9 cellular contexts compared by ENCODE assay signal in the genomic region with DNA sequence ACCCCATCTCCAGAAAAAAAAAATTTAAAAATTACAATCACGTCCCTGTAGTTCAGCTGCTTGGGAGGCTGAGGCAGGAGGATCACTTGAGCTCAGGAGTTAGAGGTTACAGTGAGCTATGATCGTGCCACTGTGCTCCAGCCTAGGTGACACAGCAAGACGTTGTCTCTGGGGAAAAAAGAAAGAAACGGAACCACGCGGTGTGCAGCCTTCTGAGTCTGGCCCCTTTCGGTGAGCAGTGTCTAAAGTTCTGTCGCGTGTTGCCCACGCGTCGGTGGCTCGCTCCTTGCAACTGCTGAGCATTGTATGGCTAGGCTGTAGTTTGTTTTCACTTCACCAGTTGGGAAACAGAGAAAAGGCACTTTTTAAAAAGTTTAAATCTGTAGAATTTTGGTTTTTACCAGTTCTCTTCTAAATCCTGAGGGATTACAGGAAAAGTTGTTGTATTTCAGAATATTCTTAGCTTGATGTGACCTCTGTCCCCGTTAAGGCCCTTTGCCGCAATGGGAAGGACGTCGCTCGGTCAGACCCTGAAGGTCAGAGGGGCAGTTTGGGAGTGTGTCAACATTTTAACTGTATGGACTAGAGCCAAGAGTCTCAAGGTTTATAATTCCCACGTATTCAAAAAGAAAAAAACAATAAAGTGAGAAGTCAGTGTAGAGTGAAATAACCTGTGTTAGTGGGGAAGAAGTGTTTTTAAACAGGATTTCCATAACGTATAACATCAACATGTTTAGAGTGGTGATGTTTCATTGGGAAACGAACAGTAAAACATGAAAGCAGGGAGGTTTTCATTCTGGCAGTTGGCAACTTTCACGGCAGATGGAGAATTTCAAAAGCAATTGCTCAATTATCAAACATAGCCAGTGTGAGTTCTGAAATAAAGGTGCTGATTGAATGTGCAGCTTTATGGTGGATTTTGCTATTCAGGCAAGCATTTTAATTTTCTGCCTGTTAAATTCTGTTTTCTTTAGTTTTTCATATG. TPM values are rescaled to one million over a fixed set of nuclear protein-coding genes. Genes with fewer than 3 reads are reported as not detected.
DNase-seq lines count a peak whose midpoint lies in the region; ATAC-seq, FAIRE-seq and TF ChIP-seq lines count a peak whose summit lies in the region.
"Had no signal": no experiment of that assay in that cellular context is flagged by ENCODE, and none has a peak within 500 bp of the region (broad histone marks: within the 10 kb centered on the region; RNA-seq: fewer than 3 reads in every experiment).

No MANE protein-coding gene starts in this region.

- no peak for TF ChIP-seq CTCF in hepatocyte (IDR thresholded peaks at IDR 0.05; ENCODE audit: poor library complexity)

- H3K9me2 ChIP-seq in hepatocyte (replicated peaks; ENCODE audit: insufficient read depth), result no peaks in the 10 kb centered on the region

- no peak for DNase-seq in GM19239 (ENCODE audit: insufficient read length, low spot score)
- peak; percentile 67 for DNase-seq in activated CD8-positive, alpha-beta memory T cell treated with anti-CD3 and anti-CD28 coated beads for 24 hours
- DNase-seq in hepatocyte (ENCODE audit: low spot score), result no peak
- peak; percentile 16 to 24 for DNase-seq in stimulated activated CD4-positive, alpha-beta T cell treated with anti-CD3 and anti-CD28 coated beads, Interleukin-4, amount 100 ng/mL, for 48 hours (ENCODE audit: low read depth in 2 of 2)
- no peak for DNase-seq in anterior cingulate cortex (lab: John Stamatoyannopoulos, UW)
- no peak for DNase-seq in foreskin melanocyte

- H3K36me3 ChIP-seq in hepatocyte (replicated peaks; ENCODE audit: insufficient read depth, low read depth), result no peaks in the 10 kb centered on the region

- H2AFZ ChIP-seq in hepatocyte, result no peak overlapping the region

- no peak overlapping the region for H3K4me2 ChIP-seq in hepatocyte

- H3K27me3 ChIP-seq in hepatocyte, result no peaks in the 10 kb centered on the region

- WGBS in hepatocyte (ENCODE audit: low lambda C conversion rate, missing lambda C conversion rate), result 87% methylated on average over 22 of the region's 22 CpGs

- H3K27ac ChIP-seq in hepatocyte, result peak overlapping the region; percentile 67

- FAIRE-seq in GM19239 (lab: Jason Lieb, UNC), result peak; percentile 54
- FAIRE-seq: TTC549 had no signal

- H3K9me3 ChIP-seq in hepatocyte (ENCODE audit: low read depth), result no peaks in the 10 kb centered on the region

- H3K4me1 ChIP-seq in hepatocyte (ENCODE audit: insufficient read depth), result peaks cover 15% of the 10 kb centered on the region

- no peak overlapping the region for H3K4me3 ChIP-seq in hepatocyte

- H3K79me2 ChIP-seq in hepatocyte, result no peaks in the 10 kb centered on the region

- ATAC-seq in GM18858 (IDR thresholded peaks at IDR 0.05; ENCODE audit: unreplicated experiment) (no peak), GM18868 (IDR thresholded peaks at IDR 0.05; ENCODE audit: unreplicated experiment) (no peak)

- H4K20me1 ChIP-seq in hepatocyte (ENCODE audit: insufficient read depth, poor library complexity, severe bottlenecking), result no peaks in the 10 kb centered on the region

RNA-seq across cellular contexts. Expression of a gene that starts 45.8 kb away (rescaled TPM):
- 0.08 and 0.57 TPM in 2 replicates for total RNA-seq in hepatocyte
- 0.30 and 0.51 TPM in 2 replicates for polyA plus RNA-seq in hepatocyte

Comparison
In these comparisons a context has a peak if more than half of its experiments do, and no peak if none do; other contexts are left out.
1. DNase-seq: peak in activated CD8-positive, alpha-beta memory T cell treated with anti-CD3 and anti-CD28 coated beads for 24 hours (single experiment) and stimulated activated CD4-positive, alpha-beta T cell treated with anti-CD3 and anti-CD28 coated beads, Interleukin-4, amount 100 ng/mL, for 48 hours (2 of 2); none in GM19239 (single experiment), hepatocyte (single experiment), anterior cingulate cortex (0 of 58) and foreskin melanocyte (single experiment).